29 cellular contexts compared by ENCODE assay signal in genomic region chr20:312067-312466, GRCh38. TPM values are rescaled to one million over a fixed set of nuclear protein-coding genes. Genes with fewer than 3 reads are reported as not detected.
A peak's percentile ranks its signal among the peaks of the same experiment; 100 is the strongest.
DNase-seq lines count a peak whose midpoint lies in the region; ATAC-seq, FAIRE-seq and TF ChIP-seq lines count a peak whose summit lies in the region.
"Had no signal": no experiment of that assay in that cellular context is flagged by ENCODE, and none has a peak within 500 bp of the region (broad histone marks: within the 10 kb centered on the region; RNA-seq: fewer than 3 reads in every experiment).

No MANE protein-coding gene starts in this region.

- H3K9me3 ChIP-seq in IMR-90 (ENCODE audit: control insufficient read depth, insufficient read depth, low read length) (no peaks in the 10 kb centered on the region), small intestine (ENCODE audit: control insufficient read depth, low read depth) (no peaks in the 10 kb centered on the region)
- H3K9me3 ChIP-seq: Caco-2, HAP-1, SK-N-SH had no signal

- no peak overlapping the region for H2BK120ac ChIP-seq in IMR-90 (ENCODE audit: low read depth, low read length)

- intact Hi-C loops in CD14-positive monocyte (cut with micrococcal nuclease) (no loop called here), IMR-90 (cut with micrococcal nuclease) (no loop called here)

- TF ChIP-seq RAD21 in IMR-90 (IDR thresholded peaks at IDR 0.05; ENCODE audit: low read length): no peak

- TF ChIP-seq CTCF in CD14-positive monocyte (IDR thresholded peaks at IDR 0.05) (no peak), IMR-90 (conservative IDR thresholded peaks at IDR 0.05; ENCODE audit: low read depth, low read length) (no peak), brain (conservative IDR thresholded peaks at IDR 0.05) (no peak), type B pancreatic cell (conservative IDR thresholded peaks at IDR 0.05) (no peak)

- no peak overlapping the region for H2AK9ac ChIP-seq in IMR-90 (replicated peaks; ENCODE audit: low read depth, low read length, poor library complexity)

- no peak overlapping the region for H3K4me3 ChIP-seq in IMR-90 (ENCODE audit: insufficient read depth, low read depth, low read length)
- no peak overlapping the region for H3K4me3 ChIP-seq in small intestine (ENCODE audit: low read depth in 1 of 2, low read length in 2 of 2)
- H3K4me3 ChIP-seq: GM23338, HAP-1 had no signal

- H3K4me3 Mint-ChIP-seq in CD14-positive monocyte (peak overlapping the region; percentile 4 to 21), brain (no peak overlapping the region), type B pancreatic cell (no peak overlapping the region)
- H3K4me3 Mint-ChIP-seq in natural killer cell treated with Interleukin-12 subunit alpha and Interleukin-12 subunit beta and Interleukin-15 and Interleukin-18, amount 100 ng/mL, for 72 hours: peak overlapping the region; percentile 54
- H3K4me3 Mint-ChIP-seq: CD8-positive, alpha-beta T cell; GM23338 had no signal

- no peaks in the 10 kb centered on the region for H3K27me3 ChIP-seq in IMR-90 (ENCODE audit: control insufficient read depth, insufficient read depth, low read length)
- H3K27me3 ChIP-seq in small intestine (ENCODE audit: control insufficient read depth in 2 of 2, insufficient read depth in 2 of 2, low read length in 2 of 2): no peaks in the 10 kb centered on the region

- H3K23ac ChIP-seq in IMR-90 (ENCODE audit: low read depth, low read length): no peak overlapping the region

- H3K36me3 ChIP-seq in IMR-90 (ENCODE audit: control insufficient read depth, insufficient read depth, low read length): no peaks in the 10 kb centered on the region
- H3K36me3 ChIP-seq in small intestine (ENCODE audit: control insufficient read depth in 2 of 2, insufficient read depth in 2 of 2, low read length in 2 of 2): no peaks in the 10 kb centered on the region
- H3K36me3 ChIP-seq: HAP-1 had no signal

- no peak overlapping the region for H3K56ac ChIP-seq in IMR-90 (ENCODE audit: extremely low read depth, insufficient read depth, low read length)

- H4K8ac ChIP-seq in IMR-90 (ENCODE audit: low read depth in 2 of 2, low read length in 2 of 2): no peak overlapping the region

- POLR2A ChIA-PET in IMR-90 (lab: Charles Lee; ENCODE audit: unreplicated experiment): no interaction called here

- H3K9me3 Mint-ChIP-seq in CD14-positive monocyte: no peaks in the 10 kb centered on the region
- H3K9me3 Mint-ChIP-seq in brain: no peaks in the 10 kb centered on the region
- no peaks in the 10 kb centered on the region for H3K9me3 Mint-ChIP-seq in natural killer cell treated with Interleukin-12 subunit alpha and Interleukin-12 subunit beta and Interleukin-15 and Interleukin-18, amount 100 ng/mL, for 72 hours
- no peaks in the 10 kb centered on the region for H3K9me3 Mint-ChIP-seq in type B pancreatic cell
- H3K9me3 Mint-ChIP-seq: CD8-positive, alpha-beta T cell; GM23338; IgD-negative memory B cell had no signal

- no peak overlapping the region for H3K14ac ChIP-seq in IMR-90 (replicated peaks; ENCODE audit: low read depth, low read length)

- H3K4ac ChIP-seq in IMR-90 (ENCODE audit: low read depth, low read length): peak overlapping the region; percentile 32; the same call in 1 of the 2 replicates

- H3K9me1 ChIP-seq in IMR-90 (ENCODE audit: insufficient read depth, low read length): peaks cover 7% of the 10 kb centered on the region; the same call in 1 of the 2 replicates

- H3K9ac ChIP-seq in IMR-90 (ENCODE audit: low read depth, low read length): no peak overlapping the region
- H3K9ac ChIP-seq: KMS-11, SK-N-SH had no signal

- peaks cover 15% of the 10 kb centered on the region for H3K4me1 ChIP-seq in IMR-90 (ENCODE audit: control insufficient read depth, insufficient read depth, low read length)
- H3K4me1 ChIP-seq in small intestine (ENCODE audit: control insufficient read depth in 2 of 2, insufficient read depth in 1 of 2, low read depth in 1 of 2, low read length in 1 of 2): no peaks in the 10 kb centered on the region
- H3K4me1 ChIP-seq: Caco-2 had no signal

- WGBS in IMR-90 (ENCODE audit: extremely low coverage in 2 of 2, insufficient read length in 1 of 2), 2 experiments: no CpG with 5 or more reads among the region's 8 CpGs
- WGBS in small intestine, 3 donors: 88 to 96% (median 90%) methylated on average over 8 of the region's 8 CpGs

- no peak for TF ChIP-seq POLR2A in IMR-90 (IDR thresholded peaks at IDR 0.05; ENCODE audit: low read depth, low read length)

- no peaks in the 10 kb centered on the region for H3K36me3 Mint-ChIP-seq in CD14-positive monocyte
- H3K36me3 Mint-ChIP-seq in brain: peaks cover 8% of the 10 kb centered on the region
- H3K36me3 Mint-ChIP-seq in natural killer cell treated with Interleukin-12 subunit alpha and Interleukin-12 subunit beta and Interleukin-15 and Interleukin-18, amount 100 ng/mL, for 72 hours: no peaks in the 10 kb centered on the region
- no peaks in the 10 kb centered on the region for H3K36me3 Mint-ChIP-seq in type B pancreatic cell
- H3K36me3 Mint-ChIP-seq: CD8-positive, alpha-beta T cell had no signal

- dilution Hi-C loops in IMR-90 (cut with HindIII; ENCODE audit: low sequenced_read_pairs, unreplicated experiment): no loop called here

- no peak overlapping the region for H2BK5ac ChIP-seq in IMR-90 (ENCODE audit: low read depth, low read length, poor library complexity, severe bottlenecking)

- H3K27me3 Mint-ChIP-seq in CD14-positive monocyte (ENCODE audit: low read depth in 3 of 3) (peaks cover 0 to 1% (median 0%) of the 10 kb centered on the region in 3 donors), brain (no peaks in the 10 kb centered on the region), type B pancreatic cell (no peaks in the 10 kb centered on the region)
- peaks cover 0 to 3% of the 10 kb centered on the region in 2 donors for H3K27me3 Mint-ChIP-seq in natural killer cell treated with Interleukin-12 subunit alpha and Interleukin-12 subunit beta and Interleukin-15 and Interleukin-18, amount 100 ng/mL, for 72 hours
- H3K27me3 Mint-ChIP-seq: IgD-negative memory B cell had no signal

- H3K79me1 ChIP-seq in IMR-90 (ENCODE audit: low read depth in 1 of 2, low read length in 2 of 2): peaks cover 0 to 4% of the 10 kb centered on the region in 2 experiments; a peak in 1 of 4 replicates

- H2BK20ac ChIP-seq in IMR-90 (ENCODE audit: low read depth, low read length): no peak overlapping the region

- H3K27ac Mint-ChIP-seq in CD14-positive monocyte: peak overlapping the region in 1 of 7 donors; percentile 78
- H3K27ac Mint-ChIP-seq in brain: peak overlapping the region in 4 of 5 experiments; percentile 58 to 100 (median 99)
- no peak overlapping the region for H3K27ac Mint-ChIP-seq in natural killer cell treated with Interleukin-12 subunit alpha and Interleukin-12 subunit beta and Interleukin-15 and Interleukin-18, amount 100 ng/mL, for 72 hours
- H3K27ac Mint-ChIP-seq in type B pancreatic cell: no peak overlapping the region
- H3K27ac Mint-ChIP-seq: CD8-positive, alpha-beta T cell; IgD-negative memory B cell had no signal

- in situ Hi-C loops in IMR-90 (cut with MboI; ENCODE audit: low sequenced_read_pairs): no loop called here

- H3K4me1 Mint-ChIP-seq in CD14-positive monocyte (peaks cover 23% of the 10 kb centered on the region), brain (peaks cover 44% of the 10 kb centered on the region), type B pancreatic cell (ENCODE audit: unreplicated experiment) (peaks cover 19% of the 10 kb centered on the region)
- H3K4me1 Mint-ChIP-seq in natural killer cell treated with Interleukin-12 subunit alpha and Interleukin-12 subunit beta and Interleukin-15 and Interleukin-18, amount 100 ng/mL, for 72 hours (ENCODE audit: low read depth in 2 of 2): peaks cover 12 to 15% of the 10 kb centered on the region in 2 donors

- no peaks in the 10 kb centered on the region for H4K20me1 ChIP-seq in IMR-90 (ENCODE audit: insufficient read depth, low read length)

- ATAC-seq in IMR-90 (ENCODE audit: low read depth): no peak
- ATAC-seq in natural killer cell treated with Interleukin-12 subunit alpha and Interleukin-12 subunit beta and Interleukin-15 and Interleukin-18, amount 100 ng/mL, for 72 hours: no peak
- ATAC-seq: CD8-positive, alpha-beta T cell; GM23338 had no signal

- no peak overlapping the region for H3K4me2 ChIP-seq in IMR-90 (ENCODE audit: low read depth, low read length)
- H3K4me2 ChIP-seq: GM23338, KMS-11, SK-N-SH had no signal

- no peak overlapping the region for H3K27ac ChIP-seq in IMR-90 (ENCODE audit: insufficient read depth, low read length)
- H3K27ac ChIP-seq in small intestine (ENCODE audit: low read depth in 1 of 2, low read length in 1 of 2): no peak overlapping the region
- H3K27ac ChIP-seq: KMS-11 had no signal

- H2AK5ac ChIP-seq in IMR-90 (ENCODE audit: low read depth, low read length): no peak overlapping the region

- DNase-seq in CD14-positive monocyte (ENCODE audit: low spot score) (no peak), IMR-90 (no peak), OCI-M2 (lab: John Stamatoyannopoulos, UW; ENCODE audit: unreplicated experiment) (no peak), small intestine (no peak), type B pancreatic cell (ENCODE audit: extremely low spot score, unreplicated experiment) (no peak)
- DNase-seq in natural killer cell treated with Interleukin-12 subunit alpha and Interleukin-12 subunit beta and Interleukin-15 and Interleukin-18, amount 100 ng/mL, for 72 hours (ENCODE audit: low spot score): no peak
- DNase-seq: C1 segment of cervical spinal cord; Caco-2; CD8-positive, alpha-beta T cell; NCI-H1105; NCI-H1436 treated with DMSO at 0.1 percent for 48 hours; NCI-H187 treated with DMSO at 0.1 percent for 48 hours; NCI-H2107; NCI-H446 treated with DMSO at 0.1 percent for 48 hours; NCI-H526; NCI-H82; NK-92 treated with Interleukin-12 subunit alpha and Interleukin-12 subunit beta, amount 100 ng/mL, for 24 hours; SIG-M5; SK-N-SH; SW 1271 had no signal

- BruUV-seq in IMR-90 (replicated peaks; lab: Mats Ljungman, UMichigan): no TSS peak

- H4K5ac ChIP-seq in IMR-90 (ENCODE audit: low read depth, low read length): no peak overlapping the region

- H2AFZ ChIP-seq in IMR-90 (replicated peaks; ENCODE audit: low read length, poor library complexity): no peak overlapping the region
- H2AFZ ChIP-seq: GM23338 had no signal

- FAIRE-seq in small intestine (lab: Jason Lieb, UNC): no peak
- FAIRE-seq: G401.6, RCC 7860 had no signal

- no peak overlapping the region for H3K18ac ChIP-seq in IMR-90 (ENCODE audit: low read depth, low read length)

- no peak overlapping the region for H4K91ac ChIP-seq in IMR-90 (ENCODE audit: insufficient read depth, low read depth, low read length)

- CTCF ChIA-PET in IMR-90 (lab: Yijun Ruan, JAX): interaction anchor here (0.8 kb wide), 1 partner anchor 11 kb away, joined by 3 read pairs; no protein-coding TSS in a partner anchor

- H2BK15ac ChIP-seq in IMR-90 (ENCODE audit: low read depth, low read length): no peak overlapping the region

RNA-seq across cellular contexts. Expression of gene SOX12, which starts 13.3 kb away (rescaled TPM):
- polyA plus RNA-seq in CD14-positive monocyte (under 1 TPM; 0.03 to 0.12 TPM), IMR-90 (2012; rRNA removed) (6.2 and 6.4 TPM in 2 replicates), brain (ENCODE audit: insufficient read depth, low read depth, low replicate concordance) (38.3 TPM), small intestine (1 to 10 TPM in 2 of 3 donors, under 1 TPM in 1; 0.81 to 2.6 (median 1.3) TPM)
- total RNA-seq in IMR-90 (2012; rRNA removed) (1.1 TPM in 2 replicates), type B pancreatic cell (ENCODE audit: low replicate concordance) (9.9 and 52.7 TPM in 2 replicates)
- polyA plus RNA-seq in IMR-90 (2012; cell fraction: cytosol; rRNA removed): 9.7 and 10.0 TPM in 2 replicates
- 15.8 and 22.6 TPM in 2 replicates for polyA plus RNA-seq in IMR-90 (2012; cell fraction: nucleus; rRNA removed; ENCODE audit: low replicate concordance)
- 1 to 10 TPM in 1 of 2 donors, under 1 TPM in 1; 0.36 to 1.5 TPM for total RNA-seq in natural killer cell treated with Interleukin-12 subunit alpha and Interleukin-12 subunit beta and Interleukin-15 and Interleukin-18, amount 100 ng/mL, for 72 hours

RNA-seq across cellular contexts. Expression of gene ZCCHC3, which starts 14.7 kb away (rescaled TPM):
- polyA plus RNA-seq in CD14-positive monocyte: 1 to 10 TPM; 4.5 to 5.6 TPM
- total RNA-seq in IMR-90 (2012; rRNA removed): 10.9 and 13.9 TPM in 2 replicates
- polyA plus RNA-seq in IMR-90 (2012; rRNA removed): 8.2 and 8.8 TPM in 2 replicates
- 7.4 and 8.5 TPM in 2 replicates for polyA plus RNA-seq in IMR-90 (2012; cell fraction: cytosol; rRNA removed)
- polyA plus RNA-seq in IMR-90 (2012; cell fraction: nucleus; rRNA removed; ENCODE audit: low replicate concordance): 5.2 and 7.5 TPM in 2 replicates
- polyA plus RNA-seq in brain (ENCODE audit: insufficient read depth, low read depth, low replicate concordance): 19.7 TPM
- total RNA-seq in natural killer cell treated with Interleukin-12 subunit alpha and Interleukin-12 subunit beta and Interleukin-15 and Interleukin-18, amount 100 ng/mL, for 72 hours: 10 to 100 TPM; 18.7 to 20.6 TPM
- 10 to 100 TPM in 2 of 3 donors, 1 to 10 TPM in 1; 8.9 to 12.4 (median 12.3) TPM for polyA plus RNA-seq in small intestine
- 28.9 and 40.5 TPM in 2 replicates for total RNA-seq in type B pancreatic cell (ENCODE audit: low replicate concordance)

RNA-seq across cellular contexts. Expression of gene C20orf96, which starts 21.5 kb away (rescaled TPM):
- under 1 TPM; 0.28 to 0.88 TPM for polyA plus RNA-seq in CD14-positive monocyte
- 1.1 and 2.0 TPM in 2 replicates for total RNA-seq in IMR-90 (2012; rRNA removed)
- 9.4 and 9.8 TPM in 2 replicates for polyA plus RNA-seq in IMR-90 (2012; rRNA removed)
- polyA plus RNA-seq in IMR-90 (2012; cell fraction: cytosol; rRNA removed): 4.7 and 4.8 TPM in 2 replicates
- polyA plus RNA-seq in IMR-90 (2012; cell fraction: nucleus; rRNA removed; ENCODE audit: low replicate concordance): 15.6 and 30.1 TPM in 2 replicates
- polyA plus RNA-seq in brain (ENCODE audit: insufficient read depth, low read depth, low replicate concordance): 17.3 TPM
- 1 to 10 TPM; 2.0 to 6.2 TPM for total RNA-seq in natural killer cell treated with Interleukin-12 subunit alpha and Interleukin-12 subunit beta and Interleukin-15 and Interleukin-18, amount 100 ng/mL, for 72 hours
- 1 to 10 TPM; 3.5 to 7.9 (median 5.6) TPM for polyA plus RNA-seq in small intestine
- 12.6 and 27.0 TPM in 2 replicates for total RNA-seq in type B pancreatic cell (ENCODE audit: low replicate concordance)

RNA-seq across cellular contexts. Expression of gene NRSN2, which starts 34.8 kb away (rescaled TPM):
- polyA plus RNA-seq in CD14-positive monocyte (under 1 TPM; 0.09 to 0.56 TPM), IMR-90 (2012; rRNA removed) (75.1 and 101 TPM in 2 replicates), brain (ENCODE audit: insufficient read depth, low read depth, low replicate concordance) (185 TPM), small intestine (10 to 100 TPM in 1 of 3 donors, 1 to 10 TPM in 1, under 1 TPM in 1; 0.67 to 14.3 (median 4.9) TPM)
- total RNA-seq in IMR-90 (2012; rRNA removed) (9.9 and 17.5 TPM in 2 replicates), type B pancreatic cell (ENCODE audit: low replicate concordance) (33.8 and 43.0 TPM in 2 replicates)
- 67.5 and 73.6 TPM in 2 replicates for polyA plus RNA-seq in IMR-90 (2012; cell fraction: cytosol; rRNA removed)
- 35.0 and 62.6 TPM in 2 replicates for polyA plus RNA-seq in IMR-90 (2012; cell fraction: nucleus; rRNA removed; ENCODE audit: low replicate concordance)
- total RNA-seq in natural killer cell treated with Interleukin-12 subunit alpha and Interleukin-12 subunit beta and Interleukin-15 and Interleukin-18, amount 100 ng/mL, for 72 hours: 1 to 10 TPM; 3.6 to 5.5 TPM

RNA-seq across cellular contexts. Expression of gene DEFB132, which starts 54.5 kb away (rescaled TPM):
- not detected for polyA plus RNA-seq in CD14-positive monocyte
- not detected in 2 replicates for total RNA-seq in IMR-90 (2012; rRNA removed)
- polyA plus RNA-seq in IMR-90 (2012; rRNA removed): not detected in 2 replicates
- polyA plus RNA-seq in IMR-90 (2012; cell fraction: cytosol; rRNA removed): not detected in 2 replicates
- not detected in 2 replicates for polyA plus RNA-seq in IMR-90 (2012; cell fraction: nucleus; rRNA removed; ENCODE audit: low replicate concordance)
- polyA plus RNA-seq in brain (ENCODE audit: insufficient read depth, low read depth, low replicate concordance): not detected
- total RNA-seq in natural killer cell treated with Interleukin-12 subunit alpha and Interleukin-12 subunit beta and Interleukin-15 and Interleukin-18, amount 100 ng/mL, for 72 hours: not detected
- polyA plus RNA-seq in small intestine: under 1 TPM in 1 of 3 donors, not detected in 2; 0.03 TPM
- not detected in 2 replicates for total RNA-seq in type B pancreatic cell (ENCODE audit: low replicate concordance)
- total RNA-seq: A673; Caco-2; CD8-positive, alpha-beta T cell; GM23338; OCI-LY7 had no signal
- polyA plus RNA-seq: GM23338, IgD-negative memory B cell, SK-N-SH had no signal

Comparison
In these comparisons a context has a peak if more than half of its experiments do, and no peak if none do; other contexts are left out.
1. H3K27ac Mint-ChIP-seq: peak in brain (4 of 5); none in natural killer cell treated with Interleukin-12 subunit alpha and Interleukin-12 subunit beta and Interleukin-15 and Interleukin-18, amount 100 ng/mL, for 72 hours (0 of 2) and type B pancreatic cell (single experiment).
2. H3K4me3 Mint-ChIP-seq: peak in CD14-positive monocyte (2 of 2) and natural killer cell treated with Interleukin-12 subunit alpha and Interleukin-12 subunit beta and Interleukin-15 and Interleukin-18, amount 100 ng/mL, for 72 hours (single experiment); none in brain (0 of 5) and type B pancreatic cell (single experiment).